In the genomic region with DNA sequence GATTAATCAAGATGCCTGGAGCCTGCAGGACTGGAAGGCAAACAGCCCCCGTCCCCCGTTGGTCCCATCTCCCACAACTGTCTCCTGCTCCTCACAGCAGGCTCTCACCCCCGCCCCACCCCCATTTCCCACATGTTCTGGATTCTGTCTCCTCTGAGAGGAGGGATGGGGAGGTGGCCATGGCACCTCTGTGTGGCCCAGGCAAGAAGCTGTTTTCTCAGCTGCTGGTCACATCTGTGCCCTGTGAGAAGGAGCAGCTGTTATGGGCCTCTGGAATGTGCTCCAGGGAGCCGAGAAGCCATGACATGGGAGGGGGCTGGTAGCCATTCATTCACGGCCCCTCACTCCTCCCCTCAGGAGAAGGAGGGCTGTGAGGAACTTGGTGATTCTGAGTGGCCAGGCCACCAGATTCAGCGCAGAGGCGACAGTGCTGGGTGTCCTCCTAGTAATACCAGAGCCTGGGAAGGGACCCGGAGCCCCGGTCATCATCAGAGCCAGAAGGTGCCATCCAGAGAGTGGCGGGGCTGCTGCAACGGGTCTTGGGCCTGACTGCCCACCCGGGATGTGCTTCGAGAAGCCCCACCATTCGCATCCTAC, we compare ENCODE assay signal across 10 cellular contexts. TPM values are rescaled to one million over a fixed set of nuclear protein-coding genes. Genes with fewer than 3 reads are reported as not detected.
DNase-seq lines count a peak whose midpoint lies in the region; TF ChIP-seq lines count a peak whose summit lies in the region.
"Had no signal": no experiment of that assay in that cellular context is flagged by ENCODE, and none has a peak within 500 bp of the region (broad histone marks: within the 10 kb centered on the region; RNA-seq: fewer than 3 reads in every experiment).

No MANE protein-coding gene starts in this region.

- H3K27me3 ChIP-seq in HUES64 (ENCODE audit: insufficient read depth, low read length) (peaks cover 7% of the 10 kb centered on the region), brain microvascular endothelial cell (replicated peaks) (no peaks in the 10 kb centered on the region), kidney epithelial cell (ENCODE audit: control insufficient read depth, insufficient read depth, low read length) (peaks cover 6% of the 10 kb centered on the region), stomach (peaks cover 7 to 86% (median 50%) of the 10 kb centered on the region in 3 donors)

- TF ChIP-seq CTCF in brain microvascular endothelial cell (IDR thresholded peaks at IDR 0.05; ENCODE audit: low read depth, low read length, missing control alignments) (no peak), kidney epithelial cell (IDR thresholded peaks at IDR 0.05; ENCODE audit: insufficient read depth, low read length, poor library complexity, severe bottlenecking) (no peak), stomach (IDR thresholded peaks at IDR 0.05) (no peak)

- H3K9me3 ChIP-seq in HUES64 (ENCODE audit: insufficient read depth, low read depth, low read length), result no peaks in the 10 kb centered on the region
- H3K9me3 ChIP-seq in stomach, result no peaks in the 10 kb centered on the region

- TF ChIP-seq POLR2A in stomach (IDR thresholded peaks at IDR 0.05), result no peak

- peaks cover 36% of the 10 kb centered on the region for H3K36me3 ChIP-seq in HUES64 (ENCODE audit: insufficient read depth, low read length)
- H3K36me3 ChIP-seq in brain microvascular endothelial cell (replicated peaks), result peaks cover 7% of the 10 kb centered on the region
- H3K36me3 ChIP-seq in kidney epithelial cell (ENCODE audit: control insufficient read depth, insufficient read depth, low read length), result peaks cover 2% of the 10 kb centered on the region
- H3K36me3 ChIP-seq in stomach, result no peaks in the 10 kb centered on the region

- no peaks in the 10 kb centered on the region for H3K9me3 Mint-ChIP-seq in T-helper 2 cell treated with Interferon-gamma antibody and Interleukin-4, amounts not matched to agents 5 μg/mL and 100 μg/mL, for 36 hours

- H3K4me3 ChIP-seq in HUES64 (ENCODE audit: low read length), result peak overlapping the region; percentile 82
- peak overlapping the region; percentile 53 for H3K4me3 ChIP-seq in brain microvascular endothelial cell (ENCODE audit: low read depth, low read length)
- H3K4me3 ChIP-seq in kidney epithelial cell (ENCODE audit: low read depth, low read length), result peak overlapping the region; percentile 45
- peak overlapping the region; percentile 40 to 49 (median 46) for H3K4me3 ChIP-seq in stomach

- peaks cover 30% of the 10 kb centered on the region for H3K4me1 ChIP-seq in HUES64 (ENCODE audit: insufficient read depth, low read length)
- peaks cover 14 to 51% (median 39%) of the 10 kb centered on the region in 4 donors for H3K4me1 ChIP-seq in stomach

- peak overlapping the region; percentile 94 for H3K9ac ChIP-seq in HUES64 (ENCODE audit: low read depth, low read length)

- WGBS in HUES64, result 7% methylated on average over 13 of the region's 14 CpGs
- WGBS in stomach, 5 donors, result 39 to 56% (median 42%) methylated on average over 12 to 14 of the region's 14 CpGs

- no peak for TF ChIP-seq EP300 in stomach (IDR thresholded peaks at IDR 0.05)

- H3K36me3 Mint-ChIP-seq in T-helper 2 cell treated with Interferon-gamma antibody and Interleukin-4, amounts not matched to agents 5 μg/mL and 100 μg/mL, for 36 hours (ENCODE audit: low read depth), result no peaks in the 10 kb centered on the region

- no peak overlapping the region for H3K4me3 Mint-ChIP-seq in T-helper 2 cell treated with Interferon-gamma antibody and Interleukin-4, amounts not matched to agents 5 μg/mL and 100 μg/mL, for 36 hours

- intact Hi-C loops in stomach (cut with DNase I; ENCODE audit: low total_unique reads), result no loop called here

- H3K27ac Mint-ChIP-seq in T-helper 2 cell treated with Interferon-gamma antibody and Interleukin-4, amounts not matched to agents 5 μg/mL and 100 μg/mL, for 36 hours, result no peak overlapping the region

- H3K27me3 Mint-ChIP-seq in T-helper 2 cell treated with Interferon-gamma antibody and Interleukin-4, amounts not matched to agents 5 μg/mL and 100 μg/mL, for 36 hours (ENCODE audit: low read depth), result peaks cover 80% of the 10 kb centered on the region

- H3K27ac ChIP-seq in HUES64 (ENCODE audit: low read depth, low read length) (peak overlapping the region; percentile 94), brain microvascular endothelial cell (no peak overlapping the region), stomach (peak overlapping the region in 4 of 5 donors; percentile 65 to 79 (median 68))

- in situ Hi-C loops in brain microvascular endothelial cell (cut with HindIII; ENCODE audit: low pct_ligation_motif_present, low sequenced_read_pairs), result no loop called here

- peaks cover 9% of the 10 kb centered on the region for H3K4me1 Mint-ChIP-seq in T-helper 2 cell treated with Interferon-gamma antibody and Interleukin-4, amounts not matched to agents 5 μg/mL and 100 μg/mL, for 36 hours (ENCODE audit: low read depth)

- DNase-seq in brain microvascular endothelial cell (no peak), kidney epithelial cell (ENCODE audit: low read depth) (no peak), stomach (no peak), NAMALWA (ENCODE audit: low spot score) (no peak), NCI-H1105 (lab: John Stamatoyannopoulos, UW) (no peak)
- DNase-seq in stimulated activated CD8-positive, alpha-beta memory T cell treated with anti-CD3 and anti-CD28 coated beads, Interleukin-4, amount 100 ng/mL, for 48 hours, result no peak
- no peak for DNase-seq in T-helper 2 cell treated with Interferon-gamma antibody and Interleukin-4, amounts not matched to agents 5 μg/mL and 100 μg/mL, for 36 hours (ENCODE audit: low spot score)
- DNase-seq: activated gamma-delta T cell, hippocampal formation had no signal

RNA-seq across cellular contexts. Expression of a gene that starts 1.4 kb away (rescaled TPM):
- 116 TPM for polyA plus RNA-seq in HUES64 (2013, experiment 1 of 2)
- polyA plus RNA-seq in HUES64 (2013, experiment 2 of 2), result 122 TPM
- 66.3 and 76.8 TPM in 2 replicates for total RNA-seq in kidney epithelial cell
- total RNA-seq in stomach, result 10 to 100 TPM in 2 of 5 donors, 1 to 10 TPM in 3; 3.2 to 22.3 (median 8.9) TPM
- polyA plus RNA-seq in stomach, result 1 to 10 TPM; 1.7 to 9.0 (median 3.2) TPM

RNA-seq across cellular contexts. Expression of a gene that starts 29.6 kb away (rescaled TPM):
- 229 TPM for polyA plus RNA-seq in HUES64 (2013, experiment 1 of 2)
- polyA plus RNA-seq in HUES64 (2013, experiment 2 of 2), result 318 TPM
- total RNA-seq in kidney epithelial cell (24.5 and 29.5 TPM in 2 replicates), stomach (1 to 10 TPM in 1 of 5 donors, under 1 TPM in 1, not detected in 3; 0.72 to 2.0 TPM)
- 100 to 1,000 TPM in 1 of 3 donors, 1 to 10 TPM in 2; 6.9 to 207 (median 7.5) TPM for polyA plus RNA-seq in stomach

RNA-seq across cellular contexts. Expression of a gene that starts 33.9 kb away (rescaled TPM):
- polyA plus RNA-seq in HUES64 (2013, experiment 1 of 2), result 1.6 TPM
- 2.0 TPM for polyA plus RNA-seq in HUES64 (2013, experiment 2 of 2)
- total RNA-seq in kidney epithelial cell (0.14 and 0.17 TPM in 2 replicates), stomach (10 to 100 TPM in 1 of 5 donors, 1 to 10 TPM in 1, not detected in 3; 5.7 to 39.7 TPM)
- under 1 TPM in 1 of 3 donors, not detected in 2; 0.05 TPM for polyA plus RNA-seq in stomach

RNA-seq across cellular contexts. Expression of a gene that starts 52.5 kb away (rescaled TPM):
- 15.7 TPM for polyA plus RNA-seq in HUES64 (2013, experiment 1 of 2)
- polyA plus RNA-seq in HUES64 (2013, experiment 2 of 2), result 22.1 TPM
- 13.0 and 13.6 TPM in 2 replicates for total RNA-seq in kidney epithelial cell
- 10 to 100 TPM; 15.2 to 90.2 (median 72.4) TPM for total RNA-seq in stomach
- polyA plus RNA-seq in stomach, result 10 to 100 TPM; 31.0 to 50.2 (median 43.5) TPM

RNA-seq across cellular contexts. Expression of a gene that starts 52.8 kb away (rescaled TPM):
- 44.6 TPM for polyA plus RNA-seq in HUES64 (2013, experiment 1 of 2)
- polyA plus RNA-seq in HUES64 (2013, experiment 2 of 2), result 37.2 TPM
- total RNA-seq in kidney epithelial cell, result 17.7 and 25.1 TPM in 2 replicates
- 10 to 100 TPM in 3 of 5 donors, 1 to 10 TPM in 2; 4.5 to 65.5 (median 24.3) TPM for total RNA-seq in stomach
- 10 to 100 TPM in 2 of 3 donors, 1 to 10 TPM in 1; 7.5 to 12.3 (median 11.0) TPM for polyA plus RNA-seq in stomach
